Comparison of ENCODE assay signal across 8 cellular contexts in genomic region chr18:69580107-69580506, GRCh38.
DNase-seq lines count a peak whose midpoint lies in the region; ATAC-seq and TF ChIP-seq lines count a peak whose summit lies in the region.

No MANE protein-coding gene starts in this region.

- TF ChIP-seq CTCF in AG09319 (IDR thresholded peaks at IDR 0.05; ENCODE audit: low read depth, low read length) (no peak), prostate gland (IDR thresholded peaks at IDR 0.05) (no peak)

- peak overlapping the region; percentile 72 for H3K4me3 Mint-ChIP-seq in T-helper 17 cell

- H3K27me3 ChIP-seq in prostate gland (replicated peaks; ENCODE audit: insufficient read depth) = no peaks in the 10 kb centered on the region

- 84% methylated on average over 3 of the region's 3 CpGs for WGBS in prostate gland

- no peak for TF ChIP-seq POLR2A in prostate gland (IDR thresholded peaks at IDR 0.05)

- no peaks in the 10 kb centered on the region for H3K36me3 Mint-ChIP-seq in T-helper 17 cell (ENCODE audit: low read depth)

- H3K36me3 ChIP-seq in prostate gland = no peaks in the 10 kb centered on the region

- H3K27ac Mint-ChIP-seq in T-helper 17 cell = peak overlapping the region; percentile 44

- H3K27ac ChIP-seq in prostate gland = no peak overlapping the region

- DNase-seq in AG09319 (ENCODE audit: extremely low read depth, low read depth) = peak; percentile 1
- DNase-seq in T-helper 17 cell = no peak
- DNase-seq in stimulated activated CD4-positive, alpha-beta T cell treated with anti-CD3 and anti-CD28 coated beads, Interleukin-4, amount 100 ng/mL, for 1 hour = no peak
- DNase-seq in GOT3 (lab: John Stamatoyannopoulos, UW) = no peak
- DNase-seq in UCSD-AML1 (lab: John Stamatoyannopoulos, UW; ENCODE audit: unreplicated experiment) = no peak
- no peak for DNase-seq in prostate gland (ENCODE audit: low spot score)

- H3K4me1 ChIP-seq in prostate gland (replicated peaks) = no peaks in the 10 kb centered on the region

- peak; percentile 92 for ATAC-seq in GM18868 (IDR thresholded peaks at IDR 0.05; ENCODE audit: unreplicated experiment)
- ATAC-seq in HG03097 (IDR thresholded peaks at IDR 0.05; ENCODE audit: low FRiP score, unreplicated experiment) = peak; percentile 80
- peak; percentile 46 for ATAC-seq in T-helper 17 cell

- H3K9me3 ChIP-seq in T-helper 17 cell (ENCODE audit: control insufficient read depth, low read length, poor library complexity, severe bottlenecking) = no peaks in the 10 kb centered on the region
- no peaks in the 10 kb centered on the region for H3K9me3 ChIP-seq in prostate gland

- peaks cover 6% of the 10 kb centered on the region for H3K4me1 Mint-ChIP-seq in T-helper 17 cell

- H3K4me3 ChIP-seq in prostate gland = no peak overlapping the region

- H3K27me3 Mint-ChIP-seq in T-helper 17 cell = no peaks in the 10 kb centered on the region

- intact Hi-C loops in prostate gland (cut with DNase I) = no loop called here
